In genomic region chr4:123250843-123251242, GRCh38 we compare ENCODE assay signal across 14 cellular contexts.
DNase-seq lines count a peak whose midpoint lies in the region; ATAC-seq and TF ChIP-seq lines count a peak whose summit lies in the region.
"Had no signal": no experiment of that assay in that cellular context is flagged by ENCODE, and none has a peak within 500 bp of the region (broad histone marks: within the 10 kb centered on the region; RNA-seq: fewer than 3 reads in every experiment).

No MANE protein-coding gene starts in this region.

- no peak for TF ChIP-seq EP300 in stomach (IDR thresholded peaks at IDR 0.05)

- peak overlapping the region in 4 of 5 donors; percentile 8 to 70 (median 60) for H3K27ac ChIP-seq in stomach
- H3K27ac ChIP-seq: transverse colon had no signal

- peaks cover 0 to 36% (median 18%) of the 10 kb centered on the region in 4 donors for H3K4me1 ChIP-seq in stomach

- peaks cover 0 to 2% (median 0%) of the 10 kb centered on the region in 4 donors for H3K36me3 ChIP-seq in stomach
- H3K36me3 ChIP-seq: transverse colon had no signal

- no peaks in the 10 kb centered on the region for H3K36me3 Mint-ChIP-seq in MCF 10A (ENCODE audit: insufficient read depth, unreplicated experiment)
- H3K36me3 Mint-ChIP-seq in activated CD8-positive, alpha-beta T cell treated with anti-CD3 and anti-CD28 coated beads for 36 hours (ENCODE audit: low read depth), result peaks cover 2% of the 10 kb centered on the region
- H3K36me3 Mint-ChIP-seq: activated naive CD8-positive, alpha-beta T cell treated with anti-CD3 and anti-CD28 coated beads, Interleukin-2, amount 10 ng/mL, durations not matched to agents 7 days and 5 days had no signal

- CTCF ChIA-PET in MCF 10A (lab: Yijun Ruan, JAX), result interaction anchor here (1.0 kb wide), 1 partner anchor 8 kb away, joined by 3 read pairs; no protein-coding TSS in a partner anchor
- CTCF ChIA-PET in activated CD8-positive, alpha-beta T cell treated with anti-CD3 and anti-CD28 coated beads for 36 hours (lab: Charles Lee), result no interaction called here

- H3K4me3 ChIP-seq in stomach, result no peak overlapping the region
- H3K4me3 ChIP-seq: GM12878, transverse colon had no signal

- POLR2A ChIA-PET in MCF 10A (lab: Yijun Ruan, JAX), result interaction anchor here (0.5 to 1.3 kb wide), 4 partner anchors 12 to 335 kb away, joined by 3 to 4 read pairs (median 4); no protein-coding TSS in a partner anchor
- POLR2A ChIA-PET in activated CD8-positive, alpha-beta T cell treated with anti-CD3 and anti-CD28 coated beads for 36 hours (lab: Charles Lee), result no interaction called here

- intact Hi-C loops in MCF 10A (cut with micrococcal nuclease), result no loop called here
- intact Hi-C loops in left ventricle myocardium superior (cut with micrococcal nuclease), result no loop called here
- intact Hi-C loops in stomach (cut with DNase I; ENCODE audit: low total_unique reads), result no loop called here
- intact Hi-C loops in activated CD8-positive, alpha-beta T cell treated with anti-CD3 and anti-CD28 coated beads for 36 hours (cut with micrococcal nuclease), result no loop called here

- TF ChIP-seq POLR2A in stomach (IDR thresholded peaks at IDR 0.05), result no peak

- no peaks in the 10 kb centered on the region for H3K9me3 Mint-ChIP-seq in MCF 10A (ENCODE audit: unreplicated experiment)
- no peaks in the 10 kb centered on the region for H3K9me3 Mint-ChIP-seq in activated CD8-positive, alpha-beta T cell treated with anti-CD3 and anti-CD28 coated beads for 36 hours
- H3K9me3 Mint-ChIP-seq: activated CD4-positive, alpha-beta memory T cell treated with anti-CD3 and anti-CD28 coated beads for 36 hours; activated naive CD8-positive, alpha-beta T cell treated with anti-CD3 and anti-CD28 coated beads, Interleukin-2, amount 10 ng/mL, durations not matched to agents 7 days and 5 days had no signal

- TF ChIP-seq CTCF in MCF 10A (IDR thresholded peaks at IDR 0.05; ENCODE audit: unreplicated experiment) (no peak), stomach (IDR thresholded peaks at IDR 0.05) (no peak)
- TF ChIP-seq CTCF in activated CD8-positive, alpha-beta T cell treated with anti-CD3 and anti-CD28 coated beads for 36 hours (IDR thresholded peaks at IDR 0.05), result no peak

- H3K27me3 ChIP-seq in stomach, result no peaks in the 10 kb centered on the region
- H3K27me3 ChIP-seq: transverse colon had no signal

- DNase-seq in NCI-H1092 (lab: John Stamatoyannopoulos, UW) (peak; percentile 10), MCF 10A (ENCODE audit: unreplicated experiment) (peak; percentile 41), left ventricle myocardium superior (peak; percentile 50), stomach (no peak), cerebellum (ENCODE audit: low spot score) (no peak), SHP77 (lab: John Stamatoyannopoulos, UW) (no peak)
- no peak for DNase-seq in activated CD8-positive, alpha-beta T cell treated with anti-CD3 and anti-CD28 coated beads for 36 hours
- DNase-seq: activated CD4-positive, alpha-beta memory T cell treated with anti-CD3 and anti-CD28 coated beads for 36 hours; activated naive CD8-positive, alpha-beta T cell treated with anti-CD3 and anti-CD28 coated beads, Interleukin-2, amount 10 ng/mL, durations not matched to agents 7 days and 5 days; Calu3; occipital lobe; T-helper 1 cell; transverse colon had no signal

- no peak overlapping the region for H3K4me3 Mint-ChIP-seq in MCF 10A (ENCODE audit: unreplicated experiment)
- no peak overlapping the region for H3K4me3 Mint-ChIP-seq in activated CD8-positive, alpha-beta T cell treated with anti-CD3 and anti-CD28 coated beads for 36 hours
- H3K4me3 Mint-ChIP-seq: activated CD4-positive, alpha-beta memory T cell treated with anti-CD3 and anti-CD28 coated beads for 36 hours; activated naive CD8-positive, alpha-beta T cell treated with anti-CD3 and anti-CD28 coated beads, Interleukin-2, amount 10 ng/mL, durations not matched to agents 7 days and 5 days had no signal

- no peaks in the 10 kb centered on the region for H3K27me3 Mint-ChIP-seq in MCF 10A (ENCODE audit: insufficient read depth, unreplicated experiment)
- H3K27me3 Mint-ChIP-seq in activated CD8-positive, alpha-beta T cell treated with anti-CD3 and anti-CD28 coated beads for 36 hours, result no peaks in the 10 kb centered on the region
- H3K27me3 Mint-ChIP-seq: activated CD4-positive, alpha-beta memory T cell treated with anti-CD3 and anti-CD28 coated beads for 36 hours; activated naive CD8-positive, alpha-beta T cell treated with anti-CD3 and anti-CD28 coated beads, Interleukin-2, amount 10 ng/mL, durations not matched to agents 7 days and 5 days had no signal

- no TSS peak for BruUV-seq in MCF 10A (replicated peaks; lab: Mats Ljungman, UMichigan)

- ATAC-seq in left ventricle myocardium superior, result peak; percentile 87
- no peak for ATAC-seq in activated CD8-positive, alpha-beta T cell treated with anti-CD3 and anti-CD28 coated beads for 36 hours
- ATAC-seq: GM12878 had no signal

- no peak overlapping the region for H3K27ac Mint-ChIP-seq in MCF 10A (ENCODE audit: low read depth, unreplicated experiment)
- H3K27ac Mint-ChIP-seq in activated CD8-positive, alpha-beta T cell treated with anti-CD3 and anti-CD28 coated beads for 36 hours, result no peak overlapping the region
- H3K27ac Mint-ChIP-seq: activated CD4-positive, alpha-beta memory T cell treated with anti-CD3 and anti-CD28 coated beads for 36 hours; activated naive CD8-positive, alpha-beta T cell treated with anti-CD3 and anti-CD28 coated beads, Interleukin-2, amount 10 ng/mL, durations not matched to agents 7 days and 5 days had no signal

- no peaks in the 10 kb centered on the region for H3K9me3 ChIP-seq in stomach
- H3K9me3 ChIP-seq: transverse colon had no signal

- peaks cover 30% of the 10 kb centered on the region for H3K4me1 Mint-ChIP-seq in MCF 10A (ENCODE audit: insufficient read depth, unreplicated experiment)
- H3K4me1 Mint-ChIP-seq in activated CD8-positive, alpha-beta T cell treated with anti-CD3 and anti-CD28 coated beads for 36 hours (ENCODE audit: low read depth), result no peaks in the 10 kb centered on the region

Comparison
In these comparisons a context has a peak if more than half of its experiments do, and no peak if none do; other contexts are left out.
1. DNase-seq: peak in NCI-H1092 (single experiment), MCF 10A (single experiment) and left ventricle myocardium superior (single experiment); none in stomach (single experiment), cerebellum (single experiment), activated CD8-positive, alpha-beta T cell treated with anti-CD3 and anti-CD28 coated beads for 36 hours (single experiment) and SHP77 (0 of 2).